ENCODE assay signal across 22 cellular contexts in genomic region chr2:54726431-54726830, GRCh38.
"Had no signal": no experiment of that assay in that cellular context is flagged by ENCODE, and none has a peak within 500 bp of the region (broad histone marks: within the 10 kb centered on the region; RNA-seq: fewer than 3 reads in every experiment).

No MANE protein-coding gene starts in this region.

- H3K27me3 ChIP-seq: pancreas, suprapubic skin had no signal

- H3K4me3 Mint-ChIP-seq: activated CD4-positive, alpha-beta T cell treated with anti-CD3 and anti-CD28 coated beads for 36 hours; activated naive CD4-positive, alpha-beta T cell treated with anti-CD3 and anti-CD28 coated beads for 36 hours; activated T-cell treated with anti-CD3 and anti-CD28 coated beads, Interleukin-2, amount 50 U/mL, for 24 hours; stimulated activated naive CD8-positive, alpha-beta T cell treated with anti-CD3 and anti-CD28 coated beads, Interleukin-15, amount 100 ng/mL, for 72 hours; T-helper 17 cell had no signal

- H3K27ac Mint-ChIP-seq: activated B cell treated with CpG ODN at 0.5 μM for 24 hours; activated CD4-positive, alpha-beta T cell treated with anti-CD3 and anti-CD28 coated beads for 36 hours; activated naive CD4-positive, alpha-beta T cell treated with anti-CD3 and anti-CD28 coated beads for 36 hours; activated T-cell treated with anti-CD3 and anti-CD28 coated beads, Interleukin-2, amount 50 U/mL, for 24 hours; activated T-helper 2 cell treated with anti-CD3 and anti-CD28 coated beads, Interferon-gamma antibody, Interleukin-2, Interleukin-4, amounts not matched to agents 10 μg/mL and 5 μg/mL and 100 μg/mL, durations not matched to agents 14 hours and 24 hours and 36 hours; stimulated activated effector memory CD8-positive, alpha-beta T cell treated with anti-CD3 and anti-CD28 coated beads, Interleukin-12 subunit alpha, Interleukin-12 subunit beta, amount 100 ng/mL, for 72 hours; stimulated activated naive CD8-positive, alpha-beta T cell treated with anti-CD3 and anti-CD28 coated beads, Interleukin-15, amount 100 ng/mL, for 72 hours; T-helper 17 cell had no signal

- ATAC-seq: activated CD4-positive, alpha-beta T cell treated with anti-CD3 and anti-CD28 coated beads for 36 hours; foreskin keratinocyte; left lobe of liver; lower lobe of right lung; pancreas; right cardiac atrium; stimulated activated effector memory CD8-positive, alpha-beta T cell treated with anti-CD3 and anti-CD28 coated beads, Interleukin-12 subunit alpha, Interleukin-12 subunit beta, amount 100 ng/mL, for 72 hours; stimulated activated naive CD8-positive, alpha-beta T cell treated with anti-CD3 and anti-CD28 coated beads, Interleukin-15, amount 100 ng/mL, for 72 hours; T-helper 17 cell had no signal

- H3K4me1 ChIP-seq: pancreas had no signal

- H3K36me3 Mint-ChIP-seq: naive B cell; stimulated activated effector memory CD8-positive, alpha-beta T cell treated with anti-CD3 and anti-CD28 coated beads, Interleukin-12 subunit alpha, Interleukin-12 subunit beta, amount 100 ng/mL, for 72 hours had no signal

- DNase-seq: activated B cell treated with CpG ODN at 0.5 μM for 24 hours; activated CD4-positive, alpha-beta T cell treated with anti-CD3 and anti-CD28 coated beads for 36 hours; activated CD4-positive, alpha-beta T cell treated with anti-CD3 and anti-CD28 coated beads, Interleukin-2, amount 50 U/mL, for 4 hours; activated CD8-positive, alpha-beta memory T cell treated with anti-CD3 and anti-CD28 coated beads for 24 hours; activated CD8-positive, alpha-beta memory T cell treated with anti-CD3 and anti-CD28 coated beads, Interleukin-2, amount 50 U/mL, for 4 hours; activated naive CD4-positive, alpha-beta T cell treated with anti-CD3 and anti-CD28 coated beads for 36 hours; activated T-cell treated with anti-CD3 and anti-CD28 coated beads, Interleukin-2, amount 50 U/mL, for 24 hours; cortex of kidney; foreskin keratinocyte; lower lobe of right lung; naive B cell; pancreas; right cardiac atrium; stimulated activated CD4-positive, alpha-beta T cell treated with anti-CD3 and anti-CD28 coated beads, Interleukin-1b, Interleukin-23, amount 100 ng/mL, for 48 hours; stimulated activated naive CD8-positive, alpha-beta T cell treated with anti-CD3 and anti-CD28 coated beads, Interleukin-15, amount 100 ng/mL, for 72 hours; T-helper 17 cell had no signal

- H3K36me3 ChIP-seq: cardiac muscle cell, lower lobe of right lung, pancreas, suprapubic skin, tibial nerve had no signal

- H3K27ac ChIP-seq: cardiac muscle cell, foreskin keratinocyte, lower lobe of right lung, pancreas, suprapubic skin, tibial nerve had no signal

- H3K9me3 ChIP-seq: lower lobe of right lung, pancreas, suprapubic skin, tibial nerve had no signal

- H3K4me3 ChIP-seq: cardiac muscle cell, lower lobe of right lung, pancreas, suprapubic skin, tibial nerve had no signal

- H3K9me3 Mint-ChIP-seq: activated B cell treated with CpG ODN at 0.5 μM for 24 hours; activated naive CD4-positive, alpha-beta T cell treated with anti-CD3 and anti-CD28 coated beads for 36 hours; activated T-cell treated with anti-CD3 and anti-CD28 coated beads, Interleukin-2, amount 50 U/mL, for 24 hours; activated T-helper 2 cell treated with anti-CD3 and anti-CD28 coated beads, Interferon-gamma antibody, Interleukin-2, Interleukin-4, amounts not matched to agents 10 μg/mL and 5 μg/mL and 100 μg/mL, durations not matched to agents 14 hours and 24 hours and 36 hours; naive B cell; stimulated activated effector memory CD8-positive, alpha-beta T cell treated with anti-CD3 and anti-CD28 coated beads, Interleukin-12 subunit alpha, Interleukin-12 subunit beta, amount 100 ng/mL, for 72 hours; stimulated activated naive CD8-positive, alpha-beta T cell treated with anti-CD3 and anti-CD28 coated beads, Interleukin-15, amount 100 ng/mL, for 72 hours had no signal
